Comparison of ENCODE assay signal across 24 cellular contexts in the genomic region with DNA sequence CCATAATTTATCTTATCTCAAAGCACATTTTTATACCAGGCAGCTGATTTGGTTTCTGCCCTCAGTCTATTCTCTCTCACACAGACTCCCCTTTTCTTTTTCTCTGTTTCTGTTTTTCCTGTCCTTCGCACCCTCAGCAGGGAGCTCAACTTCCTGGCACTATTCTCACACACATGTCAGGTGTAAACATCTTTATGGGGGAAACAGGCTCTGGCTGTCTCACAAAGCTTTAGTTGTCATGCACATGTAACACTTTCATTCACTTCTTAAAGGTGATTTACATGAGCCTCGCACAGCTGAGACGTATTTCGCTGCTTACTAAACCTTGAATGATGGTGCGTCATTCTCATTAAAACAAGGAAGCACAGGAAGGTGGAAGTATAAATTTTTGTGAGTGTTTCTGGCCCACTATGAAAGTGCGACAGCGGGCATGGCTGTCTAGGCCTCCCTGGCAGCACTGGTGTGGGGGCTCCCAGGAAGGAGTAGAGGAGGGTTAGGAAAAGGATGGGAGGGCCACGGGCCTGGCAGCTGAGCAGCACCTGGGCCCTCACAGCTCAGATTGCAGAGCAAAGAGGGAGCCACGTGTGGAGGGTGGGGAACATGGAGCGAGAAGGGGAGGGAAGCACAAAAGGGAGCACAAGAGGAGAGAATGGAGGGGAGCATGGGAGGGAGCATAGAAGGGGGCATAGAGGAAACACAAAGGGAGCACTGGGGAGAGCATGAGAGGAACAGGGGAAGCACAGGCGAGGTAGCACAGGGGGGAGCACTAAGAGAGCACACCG. TPM values are rescaled to one million over a fixed set of nuclear protein-coding genes. Genes with fewer than 3 reads are reported as not detected.
DNase-seq lines count a peak whose midpoint lies in the region; ATAC-seq and TF ChIP-seq lines count a peak whose summit lies in the region.
"Had no signal": no experiment of that assay in that cellular context is flagged by ENCODE, and none has a peak within 500 bp of the region (broad histone marks: within the 10 kb centered on the region; RNA-seq: fewer than 3 reads in every experiment).

No MANE protein-coding gene starts in this region.

- no peak overlapping the region for H3K18ac ChIP-seq in H9 (ENCODE audit: insufficient read length, low read depth, low read length)
- H3K18ac ChIP-seq in neuronal stem cell (ENCODE audit: low read length) = peak overlapping the region; percentile 55

- H2AK5ac ChIP-seq in H9 (ENCODE audit: insufficient read length, low read length) (no peak overlapping the region), neuronal stem cell (ENCODE audit: low read depth, low read length) (no peak overlapping the region)

- no peak overlapping the region for H4K5ac ChIP-seq in H9 (ENCODE audit: insufficient read length, low read depth, low read length)

- no CpG with 5 or more reads among the region's 12 CpGs for WGBS in H9 (ENCODE audit: extremely low coverage, insufficient read length, low lambda C conversion rate)
- WGBS in neuronal stem cell (ENCODE audit: extremely low coverage in 2 of 2, insufficient read length in 2 of 2, insufficient replicate concordance in 1 of 2), 2 donors = no CpG with 5 or more reads among the region's 12 CpGs
- 75 to 79% methylated on average over 12 of the region's 12 CpGs for WGBS in thyroid gland, 2 donors

- no peak overlapping the region for H3K4ac ChIP-seq in H9 (ENCODE audit: low read depth, low read length)
- H3K4ac ChIP-seq in neuronal stem cell (ENCODE audit: low read length) = no peak overlapping the region

- H3K23me2 ChIP-seq in H9 (ENCODE audit: insufficient read length, low read depth, low read length, poor library complexity, severe bottlenecking) = no peaks in the 10 kb centered on the region

- no peak overlapping the region for H2BK12ac ChIP-seq in H9 (ENCODE audit: insufficient read length, low read depth, low read length)
- H2BK12ac ChIP-seq in neuronal stem cell (ENCODE audit: low read length) = no peak overlapping the region

- H3K23ac ChIP-seq in H9 (ENCODE audit: insufficient read length, low read depth, low read length) (no peak overlapping the region), neuronal stem cell (ENCODE audit: low read depth, low read length, poor library complexity) (no peak overlapping the region)

- H3K36me3 ChIP-seq in iPS-18a (ENCODE audit: control insufficient read depth, low read depth, low read length) (no peaks in the 10 kb centered on the region), neuronal stem cell (replicated peaks in 1 of 2; ENCODE audit: control insufficient read depth in 2 of 2, insufficient read depth in 2 of 2, low read length in 2 of 2) (no peaks in the 10 kb centered on the region), thyroid gland (no peaks in the 10 kb centered on the region)

- no peak overlapping the region for H2BK20ac ChIP-seq in H9 (ENCODE audit: low read depth, low read length, poor library complexity, severe bottlenecking)

- no peak overlapping the region for H3T11ph ChIP-seq in H9 (ENCODE audit: low read length)

- H2BK120ac ChIP-seq in H9 (ENCODE audit: low read depth, low read length, poor library complexity, severe bottlenecking) (no peak overlapping the region), neuronal stem cell (ENCODE audit: low read depth, low read length) (no peak overlapping the region)

- DNase-seq in H9 = peak; percentile 33
- DNase-seq in NCI-H2107 (lab: John Stamatoyannopoulos, UW) = peak; percentile 2
- no peak for DNase-seq in neuronal stem cell (ENCODE audit: low spot score)
- DNase-seq in thyroid gland = no peak
- DNase-seq in activated T-helper 1 cell treated with anti-CD3 and anti-CD28 coated beads, Interleukin-12 subunit alpha, Interleukin-12 subunit beta, Interleukin-2, Interleukin-4 antibody, amounts not matched to agents 30 ng/mL and 10 ng/mL and 1 ng/mL, durations not matched to agents 14 hours and 24 hours and 36 hours (ENCODE audit: low spot score) = no peak
- DNase-seq: activated CD4-positive, alpha-beta T cell treated with anti-CD3 and anti-CD28 coated beads, Interleukin-2, amount 10 ng/mL, durations not matched to agents 24 days and 14 days; activated naive CD8-positive, alpha-beta T cell treated with anti-CD3 and anti-CD28 coated beads for 36 hours; central memory CD4-positive, alpha-beta T cell; dermis blood vessel endothelial cell; kidney glomerular epithelial cell; NCI-H1417 treated with DMSO at 0.1 percent for 48 hours; NCI-H2227 treated with DMSO at 0.1 percent for 48 hours; NCI-H82; OCI-M1; SK-N-SH had no signal

- H3K27me3 Mint-ChIP-seq in H9 (ENCODE audit: low read depth) = peaks cover 4% of the 10 kb centered on the region
- H3K27me3 Mint-ChIP-seq in activated T-helper 1 cell treated with anti-CD3 and anti-CD28 coated beads, Interleukin-12 subunit alpha, Interleukin-12 subunit beta, Interleukin-2, Interleukin-4 antibody, amounts not matched to agents 30 ng/mL and 10 ng/mL and 1 ng/mL, durations not matched to agents 14 hours and 24 hours and 36 hours (ENCODE audit: insufficient read depth) = peaks cover 3% of the 10 kb centered on the region
- H3K27me3 Mint-ChIP-seq: activated CD4-positive, alpha-beta T cell treated with anti-CD3 and anti-CD28 coated beads, Interleukin-2, amount 10 ng/mL, durations not matched to agents 24 days and 14 days; activated naive CD8-positive, alpha-beta T cell treated with anti-CD3 and anti-CD28 coated beads for 36 hours had no signal

- no peak overlapping the region for H3K56ac ChIP-seq in H9 (ENCODE audit: insufficient read length, low read depth, low read length)

- no peaks in the 10 kb centered on the region for H3K79me1 ChIP-seq in H9 (ENCODE audit: insufficient read depth, low read depth, low read length, poor library complexity, severe bottlenecking)
- H3K79me1 ChIP-seq in neuronal stem cell (ENCODE audit: low read depth, low read length) = no peaks in the 10 kb centered on the region

- H3K4me1 ChIP-seq in H9 (ENCODE audit: insufficient read depth, low read length) = peaks cover 7% of the 10 kb centered on the region
- peaks cover 8% of the 10 kb centered on the region for H3K4me1 ChIP-seq in iPS-18a (ENCODE audit: control insufficient read depth, low read depth, low read length)
- peaks cover 0 to 3% of the 10 kb centered on the region in 2 donors for H3K4me1 ChIP-seq in neuronal stem cell (ENCODE audit: control insufficient read depth in 2 of 2, insufficient read depth in 1 of 2, low read depth in 1 of 2, low read length in 2 of 2)
- no peaks in the 10 kb centered on the region for H3K4me1 ChIP-seq in thyroid gland

- peak overlapping the region; percentile 42 to 96 (median 62) for H3K27ac Mint-ChIP-seq in H9
- H3K27ac Mint-ChIP-seq in activated T-helper 1 cell treated with anti-CD3 and anti-CD28 coated beads, Interleukin-12 subunit alpha, Interleukin-12 subunit beta, Interleukin-2, Interleukin-4 antibody, amounts not matched to agents 30 ng/mL and 10 ng/mL and 1 ng/mL, durations not matched to agents 14 hours and 24 hours and 36 hours = no peak overlapping the region
- H3K27ac Mint-ChIP-seq: activated CD4-positive, alpha-beta T cell treated with anti-CD3 and anti-CD28 coated beads, Interleukin-2, amount 10 ng/mL, durations not matched to agents 24 days and 14 days; activated naive CD8-positive, alpha-beta T cell treated with anti-CD3 and anti-CD28 coated beads for 36 hours; activated T-helper 2 cell treated with anti-CD3 and anti-CD28 coated beads, Interferon-gamma antibody, Interleukin-2, Interleukin-4, amounts not matched to agents 10 μg/mL and 5 μg/mL and 100 μg/mL, durations not matched to agents 14 hours and 24 hours and 36 hours; stimulated activated effector memory CD8-positive, alpha-beta T cell treated with anti-CD3 and anti-CD28 coated beads, Interleukin-12 subunit alpha, Interleukin-12 subunit beta, amount 100 ng/mL, for 72 hours; T-helper 2 cell treated with Interferon-gamma antibody and Interleukin-4, amounts not matched to agents 5 μg/mL and 100 μg/mL, for 36 hours had no signal

- H3K4me2 ChIP-seq in H9 (ENCODE audit: insufficient read depth, insufficient read length, low read length) = peak overlapping the region; percentile 2
- no peak overlapping the region for H3K4me2 ChIP-seq in neuronal stem cell (ENCODE audit: insufficient read depth, low read length, poor library complexity, severe bottlenecking)
- H3K4me2 ChIP-seq: SK-N-SH had no signal

- H4K20me1 ChIP-seq in H9 (ENCODE audit: control insufficient read depth, insufficient read depth, insufficient read length) = no peaks in the 10 kb centered on the region

- H3K27ac ChIP-seq in H9 (ENCODE audit: insufficient read length, low read depth, low read length) (no peak overlapping the region), iPS-18a (ENCODE audit: low read length) (no peak overlapping the region), neuronal stem cell (replicated peaks; ENCODE audit: low read length) (no peak overlapping the region), thyroid gland (no peak overlapping the region)
- H3K27ac ChIP-seq: VCaP had no signal

- no peak overlapping the region for H3K14ac ChIP-seq in H9 (ENCODE audit: insufficient read depth, low read length)
- no peak overlapping the region for H3K14ac ChIP-seq in neuronal stem cell (ENCODE audit: low read length)

- H3K4me3 Mint-ChIP-seq in H9 = no peak overlapping the region; a peak in 1 of 5 replicates
- no peak overlapping the region for H3K4me3 Mint-ChIP-seq in activated T-helper 1 cell treated with anti-CD3 and anti-CD28 coated beads, Interleukin-12 subunit alpha, Interleukin-12 subunit beta, Interleukin-2, Interleukin-4 antibody, amounts not matched to agents 30 ng/mL and 10 ng/mL and 1 ng/mL, durations not matched to agents 14 hours and 24 hours and 36 hours
- H3K4me3 Mint-ChIP-seq: activated CD4-positive, alpha-beta T cell treated with anti-CD3 and anti-CD28 coated beads, Interleukin-2, amount 10 ng/mL, durations not matched to agents 24 days and 14 days; activated naive CD8-positive, alpha-beta T cell treated with anti-CD3 and anti-CD28 coated beads for 36 hours; CD14-positive monocyte; stimulated activated effector memory CD8-positive, alpha-beta T cell treated with anti-CD3 and anti-CD28 coated beads, Interleukin-12 subunit alpha, Interleukin-12 subunit beta, amount 100 ng/mL, for 72 hours; T-helper 2 cell treated with Interferon-gamma antibody and Interleukin-4, amounts not matched to agents 5 μg/mL and 100 μg/mL, for 36 hours had no signal

- H4K91ac ChIP-seq in H9 (ENCODE audit: insufficient read length, low read depth, low read length) (no peak overlapping the region), neuronal stem cell (ENCODE audit: low read depth, low read length, poor library complexity) (no peak overlapping the region)

- H3K9ac ChIP-seq in H9 (ENCODE audit: extremely low read depth, insufficient read length, low read length) (no peak overlapping the region), iPS-18a (ENCODE audit: low read length) (no peak overlapping the region), neuronal stem cell (ENCODE audit: low read depth, low read length, poor library complexity) (peak overlapping the region; percentile 45)
- H3K9ac ChIP-seq: SK-N-SH had no signal

- ATAC-seq in GM21529 (IDR thresholded peaks at IDR 0.05; ENCODE audit: unreplicated experiment) = no peak
- ATAC-seq: stimulated activated effector memory CD8-positive, alpha-beta T cell treated with anti-CD3 and anti-CD28 coated beads, Interleukin-12 subunit alpha, Interleukin-12 subunit beta, amount 100 ng/mL, for 72 hours had no signal

- peaks cover 0 to 29% (median 14%) of the 10 kb centered on the region in 3 experiments; a peak in 6 of 7 replicates for H3K36me3 Mint-ChIP-seq in H9 (ENCODE audit: insufficient read depth in 1 of 3, low read depth in 3 of 3)
- H3K36me3 Mint-ChIP-seq in activated T-helper 1 cell treated with anti-CD3 and anti-CD28 coated beads, Interleukin-12 subunit alpha, Interleukin-12 subunit beta, Interleukin-2, Interleukin-4 antibody, amounts not matched to agents 30 ng/mL and 10 ng/mL and 1 ng/mL, durations not matched to agents 14 hours and 24 hours and 36 hours (ENCODE audit: low read depth) = no peaks in the 10 kb centered on the region
- H3K36me3 Mint-ChIP-seq: CD14-positive monocyte; stimulated activated effector memory CD8-positive, alpha-beta T cell treated with anti-CD3 and anti-CD28 coated beads, Interleukin-12 subunit alpha, Interleukin-12 subunit beta, amount 100 ng/mL, for 72 hours had no signal

- peak overlapping the region; percentile 26 for H3K4me3 ChIP-seq in iPS-18a (ENCODE audit: low read length)
- no peak overlapping the region for H3K4me3 ChIP-seq in neuronal stem cell (ENCODE audit: low read length in 2 of 2)
- H3K4me3 ChIP-seq in thyroid gland (replicated peaks in 1 of 3) = no peak overlapping the region

- TF ChIP-seq CTCF in H9 (conservative IDR thresholded peaks at IDR 0.05) = no peak
- no peak for TF ChIP-seq CTCF in thyroid gland (IDR thresholded peaks at IDR 0.05)

- no peak overlapping the region for H2BK15ac ChIP-seq in H9 (ENCODE audit: low read depth, low read length)
- H2BK15ac ChIP-seq in neuronal stem cell (ENCODE audit: low read length) = peak overlapping the region; percentile 10

- H2BK5ac ChIP-seq in H9 (ENCODE audit: insufficient read length, low read length) = no peak overlapping the region
- H2BK5ac ChIP-seq in neuronal stem cell (ENCODE audit: low read length) = peak overlapping the region; percentile 5

- intact Hi-C loops in thyroid gland (cut with DNase I) = loop anchor here (5.0 kb wide), 1 partner anchor 47 kb away; no protein-coding TSS in a partner anchor
- intact Hi-C loops in activated T-helper 1 cell treated with anti-CD3 and anti-CD28 coated beads, Interleukin-12 subunit alpha, Interleukin-12 subunit beta, Interleukin-2, Interleukin-4 antibody, amounts not matched to agents 30 ng/mL and 10 ng/mL and 1 ng/mL, durations not matched to agents 14 hours and 24 hours and 36 hours (cut with micrococcal nuclease) = no loop called here

- H3K9me3 ChIP-seq in H9 (ENCODE audit: control insufficient read depth, low read depth, low read length) (no peaks in the 10 kb centered on the region), iPS-18a (ENCODE audit: control insufficient read depth, low read depth, low read length) (no peaks in the 10 kb centered on the region), neuronal stem cell (replicated peaks in 1 of 2; ENCODE audit: control insufficient read depth in 2 of 2, insufficient read depth in 1 of 2, low read depth in 1 of 2, low read length in 2 of 2) (peaks cover 0 to 3% of the 10 kb centered on the region in 2 donors), thyroid gland (no peaks in the 10 kb centered on the region)
- H3K9me3 ChIP-seq: SK-N-SH had no signal

- H3K27me3 ChIP-seq in H9 (ENCODE audit: insufficient read depth, low read length) (no peaks in the 10 kb centered on the region), iPS-18a (ENCODE audit: control insufficient read depth, insufficient read depth, low read length) (no peaks in the 10 kb centered on the region), neuronal stem cell (ENCODE audit: control insufficient read depth in 3 of 3, insufficient read depth in 3 of 3, low read depth in 1 of 3, low read length in 3 of 3) (no peaks in the 10 kb centered on the region), thyroid gland (no peaks in the 10 kb centered on the region)

- no peak overlapping the region for H4K8ac ChIP-seq in H9 (replicated peaks; ENCODE audit: insufficient read length, low read depth, low read length)
- no peak overlapping the region for H4K8ac ChIP-seq in neuronal stem cell (ENCODE audit: low read depth, low read length)

- peaks cover 18 to 24% of the 10 kb centered on the region in 2 experiments for H3K9me3 Mint-ChIP-seq in H9
- H3K9me3 Mint-ChIP-seq in activated T-helper 1 cell treated with anti-CD3 and anti-CD28 coated beads, Interleukin-12 subunit alpha, Interleukin-12 subunit beta, Interleukin-2, Interleukin-4 antibody, amounts not matched to agents 30 ng/mL and 10 ng/mL and 1 ng/mL, durations not matched to agents 14 hours and 24 hours and 36 hours = no peaks in the 10 kb centered on the region
- H3K9me3 Mint-ChIP-seq: activated CD4-positive, alpha-beta T cell treated with anti-CD3 and anti-CD28 coated beads, Interleukin-2, amount 10 ng/mL, durations not matched to agents 24 days and 14 days; activated T-helper 2 cell treated with anti-CD3 and anti-CD28 coated beads, Interferon-gamma antibody, Interleukin-2, Interleukin-4, amounts not matched to agents 10 μg/mL and 5 μg/mL and 100 μg/mL, durations not matched to agents 14 hours and 24 hours and 36 hours; stimulated activated effector memory CD8-positive, alpha-beta T cell treated with anti-CD3 and anti-CD28 coated beads, Interleukin-12 subunit alpha, Interleukin-12 subunit beta, amount 100 ng/mL, for 72 hours; T-helper 2 cell treated with Interferon-gamma antibody and Interleukin-4, amounts not matched to agents 5 μg/mL and 100 μg/mL, for 36 hours had no signal

- H3K79me2 ChIP-seq in H9 (ENCODE audit: insufficient read depth, low read length) = no peaks in the 10 kb centered on the region

- no peak for TF ChIP-seq POLR2A in thyroid gland (IDR thresholded peaks at IDR 0.05)

- no peak overlapping the region for H2AFZ ChIP-seq in H9 (ENCODE audit: low read length)
- H2AFZ ChIP-seq in neuronal stem cell (ENCODE audit: low read length) = peak overlapping the region; percentile 1

- H3K4me1 Mint-ChIP-seq in H9 = peaks cover 28 to 31% of the 10 kb centered on the region in 2 experiments
- no peaks in the 10 kb centered on the region for H3K4me1 Mint-ChIP-seq in activated T-helper 1 cell treated with anti-CD3 and anti-CD28 coated beads, Interleukin-12 subunit alpha, Interleukin-12 subunit beta, Interleukin-2, Interleukin-4 antibody, amounts not matched to agents 30 ng/mL and 10 ng/mL and 1 ng/mL, durations not matched to agents 14 hours and 24 hours and 36 hours (ENCODE audit: low read depth)
- H3K4me1 Mint-ChIP-seq: activated CD4-positive, alpha-beta T cell treated with anti-CD3 and anti-CD28 coated beads, Interleukin-2, amount 10 ng/mL, durations not matched to agents 24 days and 14 days; CD14-positive monocyte had no signal

RNA-seq across cellular contexts. Expression of gene SNTG2, which starts 46.2 kb away (rescaled TPM):
- 12.7 and 13.2 TPM in 2 replicates for total RNA-seq in H9 (2021)
- 2.0 TPM for polyA plus RNA-seq in neuronal stem cell (2013, experiment 1 of 2)
- 1.6 TPM for polyA plus RNA-seq in neuronal stem cell (2013, experiment 2 of 2)
- total RNA-seq in thyroid gland = 10 to 100 TPM in 2 of 4 donors, 1 to 10 TPM in 2; 4.2 to 14.2 (median 9.2) TPM
- total RNA-seq in activated T-helper 1 cell treated with anti-CD3 and anti-CD28 coated beads, Interleukin-12 subunit alpha, Interleukin-12 subunit beta, Interleukin-2, Interleukin-4 antibody, amounts not matched to agents 30 ng/mL and 10 ng/mL and 1 ng/mL, durations not matched to agents 14 hours and 24 hours and 36 hours = not detected in 2 replicates
- total RNA-seq: activated CD4-positive, alpha-beta T cell treated with anti-CD3 and anti-CD28 coated beads, Interleukin-2, amount 10 ng/mL, durations not matched to agents 24 days and 14 days; activated T-helper 2 cell treated with anti-CD3 and anti-CD28 coated beads, Interferon-gamma antibody, Interleukin-2, Interleukin-4, amounts not matched to agents 10 μg/mL and 5 μg/mL and 100 μg/mL, durations not matched to agents 14 hours and 24 hours and 36 hours; endothelial cell of umbilical vein; M059J had no signal
- polyA plus RNA-seq: CD14-positive monocyte, endothelial cell of umbilical vein, SK-N-SH had no signal

Comparison
In these comparisons a context has a peak if more than half of its experiments do, and no peak if none do; other contexts are left out.
1. DNase-seq: peak in H9 (single experiment) and NCI-H2107 (single experiment); none in neuronal stem cell (single experiment), thyroid gland (0 of 2) and activated T-helper 1 cell treated with anti-CD3 and anti-CD28 coated beads, Interleukin-12 subunit alpha, Interleukin-12 subunit beta, Interleukin-2, Interleukin-4 antibody, amounts not matched to agents 30 ng/mL and 10 ng/mL and 1 ng/mL, durations not matched to agents 14 hours and 24 hours and 36 hours (single experiment).